11 cellular contexts compared by ENCODE assay signal in the genomic region with DNA sequence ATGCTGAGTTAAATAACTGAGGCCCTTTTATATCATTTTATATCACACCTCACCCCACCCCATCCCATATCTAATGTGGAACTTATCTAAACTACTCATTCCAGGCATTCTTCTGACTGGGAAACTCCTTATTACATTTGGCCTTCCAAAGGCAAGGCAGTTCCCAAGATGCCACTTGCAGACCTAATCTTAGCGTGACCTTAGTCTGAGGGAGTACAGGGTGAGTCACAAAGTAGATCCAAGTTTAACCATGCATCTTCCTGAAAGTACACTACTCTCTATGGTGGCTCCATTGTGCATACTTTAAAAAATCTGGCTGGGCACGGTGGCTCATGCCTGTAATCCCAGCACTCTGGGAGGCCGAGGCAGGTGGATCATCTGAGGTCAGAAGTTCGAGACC.
DNase-seq lines count a peak whose midpoint lies in the region; ATAC-seq and TF ChIP-seq lines count a peak whose summit lies in the region.
"Had no signal": no experiment of that assay in that cellular context is flagged by ENCODE, and none has a peak within 500 bp of the region (broad histone marks: within the 10 kb centered on the region; RNA-seq: fewer than 3 reads in every experiment).

No MANE protein-coding gene starts in this region.

- no peak overlapping the region for H2BK15ac ChIP-seq in mesendoderm (replicated peaks; ENCODE audit: low read depth)

- no peak overlapping the region for H2BK120ac ChIP-seq in mesendoderm (ENCODE audit: low read depth, low read length)

- H3K4me1 ChIP-seq in mesendoderm (ENCODE audit: control insufficient read depth, low read depth, low read length), result no peaks in the 10 kb centered on the region
- peaks cover 34% of the 10 kb centered on the region for H3K4me1 ChIP-seq in suprapubic skin
- H3K4me1 ChIP-seq: BLaER1 had no signal

- WGBS in mesendoderm (ENCODE audit: extremely low coverage, insufficient coverage, low lambda C conversion rate), result no CpG with 5 or more reads among the region's 4 CpGs
- 81% methylated on average over 4 of the region's 4 CpGs for WGBS in suprapubic skin

- in situ Hi-C loops in brain microvascular endothelial cell (cut with HindIII; ENCODE audit: low pct_ligation_motif_present, low sequenced_read_pairs), result no loop called here

- TF ChIP-seq CTCF in brain microvascular endothelial cell (IDR thresholded peaks at IDR 0.05; ENCODE audit: low read depth, low read length, missing control alignments), result no peak
- TF ChIP-seq CTCF in suprapubic skin (IDR thresholded peaks at IDR 0.05), result no peak

- no peaks in the 10 kb centered on the region for H3K27me3 ChIP-seq in brain microvascular endothelial cell (replicated peaks)
- no peaks in the 10 kb centered on the region for H3K27me3 ChIP-seq in mesendoderm (ENCODE audit: insufficient read depth, low read length, poor library complexity)
- no peaks in the 10 kb centered on the region for H3K27me3 ChIP-seq in suprapubic skin
- H3K27me3 ChIP-seq: BLaER1 had no signal

- H3K23ac ChIP-seq in mesendoderm (ENCODE audit: low read length), result no peak overlapping the region

- no peak overlapping the region for H4K8ac ChIP-seq in mesendoderm (ENCODE audit: low read depth, low read length)

- H3K56ac ChIP-seq in mesendoderm (ENCODE audit: low read length), result no peak overlapping the region

- no peak overlapping the region for H3K18ac ChIP-seq in mesendoderm (ENCODE audit: low read length)

- no peak overlapping the region for H3K4ac ChIP-seq in mesendoderm (ENCODE audit: low read depth, low read length)

- H3K79me1 ChIP-seq in mesendoderm (ENCODE audit: low read length), result no peaks in the 10 kb centered on the region

- DNase-seq in M059J (ENCODE audit: low read depth) (peak; percentile 0), brain microvascular endothelial cell (peak; percentile 34), mesendoderm (peak; percentile 10), suprapubic skin (ENCODE audit: low spot score in 2 of 2) (no peak), HUDEP-2 (lab: John Stamatoyannopoulos, UW; ENCODE audit: unreplicated experiment in 76 of 76) (no peak)
- DNase-seq: H9; NK-92 treated with Interleukin-12 subunit alpha and Interleukin-12 subunit beta, amount 100 ng/mL, for 24 hours; PC-9 had no signal

- H3K4me2 ChIP-seq in mesendoderm (ENCODE audit: low read length), result no peak overlapping the region
- H3K4me2 ChIP-seq: BLaER1, PC-9 had no signal

- H3K27ac ChIP-seq in brain microvascular endothelial cell, result no peak overlapping the region
- H3K27ac ChIP-seq in mesendoderm (ENCODE audit: low read depth, low read length), result no peak overlapping the region
- peak overlapping the region; percentile 83 for H3K27ac ChIP-seq in suprapubic skin
- H3K27ac ChIP-seq: BLaER1, PC-9 had no signal

- no peak for ATAC-seq in GM19455 (IDR thresholded peaks at IDR 0.05; ENCODE audit: unreplicated experiment)
- no peak for ATAC-seq in activated CD4-positive, CD25-positive, alpha-beta regulatory T cell treated with anti-CD3 and anti-CD28 coated beads, Interleukin-2, amount 50 U/mL, for 24 hours

- H2BK5ac ChIP-seq in mesendoderm (ENCODE audit: low read length), result no peak overlapping the region

- H4K5ac ChIP-seq in mesendoderm (ENCODE audit: low read length), result no peak overlapping the region

- no peak for TF ChIP-seq EP300 in suprapubic skin (IDR thresholded peaks at IDR 0.05)

- no peak overlapping the region for H2AK5ac ChIP-seq in mesendoderm (ENCODE audit: low read length)

- no peaks in the 10 kb centered on the region for H3K9me3 ChIP-seq in suprapubic skin
- H3K9me3 ChIP-seq: BLaER1 had no signal

- H3K9ac ChIP-seq in mesendoderm (ENCODE audit: low read length), result no peak overlapping the region
- H3K9ac ChIP-seq: BLaER1 had no signal

- no peaks in the 10 kb centered on the region for H3K79me2 ChIP-seq in mesendoderm (ENCODE audit: control insufficient read depth, insufficient read depth, low read length)

- H3K36me3 ChIP-seq in brain microvascular endothelial cell (replicated peaks), result no peaks in the 10 kb centered on the region
- no peaks in the 10 kb centered on the region for H3K36me3 ChIP-seq in mesendoderm (ENCODE audit: control insufficient read depth, insufficient read depth, low read length)
- no peaks in the 10 kb centered on the region for H3K36me3 ChIP-seq in suprapubic skin
- H3K36me3 ChIP-seq: BLaER1 had no signal

- H3K4me3 ChIP-seq in brain microvascular endothelial cell (ENCODE audit: low read depth, low read length), result no peak overlapping the region
- H3K4me3 ChIP-seq in mesendoderm (ENCODE audit: low read length), result no peak overlapping the region
- H3K4me3 ChIP-seq in suprapubic skin, result no peak overlapping the region
- H3K4me3 ChIP-seq: BLaER1, PC-9 had no signal

- no peak for TF ChIP-seq POLR2A in suprapubic skin (IDR thresholded peaks at IDR 0.05)

Comparison
In these comparisons a context has a peak if more than half of its experiments do, and no peak if none do; other contexts are left out.
1. DNase-seq: peak in M059J (single experiment), brain microvascular endothelial cell (single experiment) and mesendoderm (single experiment); none in suprapubic skin (0 of 2) and HUDEP-2 (0 of 76).